Comparison of ENCODE assay signal across 11 cellular contexts in the genomic region with DNA sequence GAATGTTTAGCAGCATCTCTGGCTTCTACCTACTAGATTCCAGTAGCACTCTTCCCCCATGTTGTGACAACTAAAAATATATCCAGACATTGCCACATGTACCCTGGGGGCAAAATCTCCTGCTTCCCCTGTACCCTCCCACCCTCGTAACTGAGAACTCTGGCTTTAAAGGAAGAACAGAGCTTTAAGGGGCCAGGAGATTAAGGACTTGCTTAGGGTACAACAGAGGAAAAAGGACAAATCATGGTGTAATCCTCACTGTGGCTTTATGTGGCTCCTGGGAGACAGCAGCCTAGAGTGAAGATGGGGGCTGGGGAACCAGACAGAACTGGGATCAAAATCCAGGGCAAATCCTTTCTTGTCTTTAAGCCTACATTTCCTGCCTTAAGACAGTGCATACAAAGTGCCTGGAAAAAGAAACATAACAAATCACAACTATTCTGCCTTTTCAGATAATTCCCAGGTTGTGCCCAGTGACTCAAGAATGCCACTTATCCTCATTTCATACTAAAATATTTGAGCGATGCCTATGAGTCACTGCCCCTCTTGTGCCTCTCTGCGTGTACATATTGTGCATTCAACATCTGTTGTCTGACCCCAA.
DNase-seq lines count a peak whose midpoint lies in the region; ATAC-seq and TF ChIP-seq lines count a peak whose summit lies in the region.
"Had no signal": no experiment of that assay in that cellular context is flagged by ENCODE, and none has a peak within 500 bp of the region (broad histone marks: within the 10 kb centered on the region; RNA-seq: fewer than 3 reads in every experiment).

No MANE protein-coding gene starts in this region.

- WGBS in H9 (ENCODE audit: extremely low coverage, insufficient read length, low lambda C conversion rate): no CpG with 5 or more reads among the region's 3 CpGs

- H3K4me2 ChIP-seq in H9 (ENCODE audit: insufficient read depth, insufficient read length, low read length): no peak overlapping the region

- no peaks in the 10 kb centered on the region; the same call in none of the 2 replicates for H3K4me1 ChIP-seq in H9 (ENCODE audit: insufficient read depth, low read length)
- peaks cover 9% of the 10 kb centered on the region for H3K4me1 ChIP-seq in CD8-positive, alpha-beta T cell (ENCODE audit: insufficient read depth, low read length)
- H3K4me1 ChIP-seq: psoas muscle had no signal

- CTCF ChIA-PET in CD8-positive, alpha-beta T cell (lab: Charles Lee): no interaction called here

- H3K36me3 ChIP-seq in CD8-positive, alpha-beta T cell (ENCODE audit: insufficient read depth, low read length): no peaks in the 10 kb centered on the region

- no peak overlapping the region for H2BK120ac ChIP-seq in H9 (ENCODE audit: low read depth, low read length, poor library complexity, severe bottlenecking)

- intact Hi-C loops in CD8-positive, alpha-beta T cell (cut with DNase I, micrococcal nuclease): no loop called here

- no peak overlapping the region for H3K56ac ChIP-seq in H9 (ENCODE audit: insufficient read length, low read depth, low read length)

- no peaks in the 10 kb centered on the region for H3K23me2 ChIP-seq in H9 (ENCODE audit: insufficient read length, low read depth, low read length, poor library complexity, severe bottlenecking)

- no peak for ATAC-seq in HG03521 (IDR thresholded peaks at IDR 0.05; ENCODE audit: unreplicated experiment)
- ATAC-seq in HG02678 (IDR thresholded peaks at IDR 0.05; ENCODE audit: unreplicated experiment): no peak
- ATAC-seq in esophagus mucosa: no peak
- no peak for ATAC-seq in CD8-positive, alpha-beta T cell
- ATAC-seq: psoas muscle had no signal

- no peak overlapping the region for H4K91ac ChIP-seq in H9 (ENCODE audit: insufficient read length, low read depth, low read length)

- H3K9me3 Mint-ChIP-seq in H9: no peaks in the 10 kb centered on the region
- peaks cover 2% of the 10 kb centered on the region for H3K9me3 Mint-ChIP-seq in CD8-positive, alpha-beta T cell
- H3K9me3 Mint-ChIP-seq: central memory CD8-positive, alpha-beta T cell had no signal

- no peak overlapping the region for H2BK15ac ChIP-seq in H9 (ENCODE audit: low read depth, low read length)

- no peak for TF ChIP-seq CTCF in H9 (conservative IDR thresholded peaks at IDR 0.05)
- no peak for TF ChIP-seq CTCF in CD8-positive, alpha-beta T cell (IDR thresholded peaks at IDR 0.05)

- H3K79me1 ChIP-seq in H9 (ENCODE audit: insufficient read depth, low read depth, low read length, poor library complexity, severe bottlenecking): no peaks in the 10 kb centered on the region

- no peak overlapping the region for H2BK12ac ChIP-seq in H9 (ENCODE audit: insufficient read length, low read depth, low read length)

- H3K18ac ChIP-seq in H9 (ENCODE audit: insufficient read length, low read depth, low read length): no peak overlapping the region

- H4K5ac ChIP-seq in H9 (ENCODE audit: insufficient read length, low read depth, low read length): no peak overlapping the region

- no peak overlapping the region for H3K27ac ChIP-seq in H9 (ENCODE audit: insufficient read length, low read depth, low read length)
- H3K27ac ChIP-seq in CD8-positive, alpha-beta T cell (ENCODE audit: low read depth, low read length): no peak overlapping the region
- H3K27ac ChIP-seq: psoas muscle had no signal

- H3K4ac ChIP-seq in H9 (ENCODE audit: low read depth, low read length): no peak overlapping the region

- no peak overlapping the region for H2BK5ac ChIP-seq in H9 (ENCODE audit: insufficient read length, low read length)

- no peak overlapping the region for H3K9ac ChIP-seq in H9 (ENCODE audit: extremely low read depth, insufficient read length, low read length)

- H4K8ac ChIP-seq in H9 (replicated peaks; ENCODE audit: insufficient read length, low read depth, low read length): no peak overlapping the region

- H3T11ph ChIP-seq in H9 (ENCODE audit: low read length): no peak overlapping the region

- no peak overlapping the region for H2AK5ac ChIP-seq in H9 (ENCODE audit: insufficient read length, low read length)

- H3K4me3 ChIP-seq in CD8-positive, alpha-beta T cell (ENCODE audit: low read depth, low read length): no peak overlapping the region
- H3K4me3 ChIP-seq: psoas muscle had no signal

- no peaks in the 10 kb centered on the region; the same call in 1 of the 2 replicates for H3K79me2 ChIP-seq in H9 (ENCODE audit: insufficient read depth, low read length)

- H3K4me3 Mint-ChIP-seq in H9: no peak overlapping the region
- no peak overlapping the region for H3K4me3 Mint-ChIP-seq in CD8-positive, alpha-beta T cell
- H3K4me3 Mint-ChIP-seq: central memory CD8-positive, alpha-beta T cell had no signal

- no peaks in the 10 kb centered on the region for H3K27me3 ChIP-seq in H9 (ENCODE audit: insufficient read depth, low read length)
- no peaks in the 10 kb centered on the region for H3K27me3 ChIP-seq in CD8-positive, alpha-beta T cell (ENCODE audit: insufficient read depth, low read length)

- H4K20me1 ChIP-seq in H9 (ENCODE audit: control insufficient read depth, insufficient read depth, insufficient read length): no peaks in the 10 kb centered on the region

- no peaks in the 10 kb centered on the region for H3K27me3 Mint-ChIP-seq in H9 (ENCODE audit: low read depth)
- peaks cover 9% of the 10 kb centered on the region for H3K27me3 Mint-ChIP-seq in CD8-positive, alpha-beta T cell (ENCODE audit: low read depth)

- peaks cover 44 to 48% of the 10 kb centered on the region in 2 experiments for H3K4me1 Mint-ChIP-seq in H9
- H3K4me1 Mint-ChIP-seq in CD8-positive, alpha-beta T cell (ENCODE audit: low read depth): peaks cover 11% of the 10 kb centered on the region
- H3K4me1 Mint-ChIP-seq: central memory CD8-positive, alpha-beta T cell had no signal

- POLR2A ChIA-PET in CD8-positive, alpha-beta T cell (lab: Charles Lee): no interaction called here

- no peaks in the 10 kb centered on the region for H3K9me3 ChIP-seq in H9 (ENCODE audit: control insufficient read depth, low read depth, low read length)
- H3K9me3 ChIP-seq in CD8-positive, alpha-beta T cell (ENCODE audit: low read length): no peaks in the 10 kb centered on the region
- H3K9me3 ChIP-seq: psoas muscle had no signal

- no peak overlapping the region for H2BK20ac ChIP-seq in H9 (ENCODE audit: low read depth, low read length, poor library complexity, severe bottlenecking)

- H3K27ac Mint-ChIP-seq in H9: peak overlapping the region in 2 of 3 experiments; percentile 78 to 80; a peak in 2 of 7 replicates
- no peak overlapping the region for H3K27ac Mint-ChIP-seq in CD8-positive, alpha-beta T cell

- no peak overlapping the region for H2AFZ ChIP-seq in H9 (ENCODE audit: low read length)

- no peak for DNase-seq in H9
- peak; percentile 89 for DNase-seq in amniotic epithelial cell (ENCODE audit: low read depth)
- DNase-seq in glomerular endothelial cell (ENCODE audit: extremely low read depth, low read depth, low spot score): peak; percentile 60
- DNase-seq in stromal cell of bone marrow (ENCODE audit: low read depth): peak; percentile 33
- no peak for DNase-seq in CD8-positive, alpha-beta T cell
- DNase-seq: NCI-H524 treated with DMSO at 0.1 percent for 48 hours, psoas muscle had no signal

- peaks cover 40 to 47% (median 40%) of the 10 kb centered on the region in 3 experiments; a peak in 6 of 7 replicates for H3K36me3 Mint-ChIP-seq in H9 (ENCODE audit: insufficient read depth in 1 of 3, low read depth in 3 of 3)
- H3K36me3 Mint-ChIP-seq in CD8-positive, alpha-beta T cell: no peaks in the 10 kb centered on the region

- H3K23ac ChIP-seq in H9 (ENCODE audit: insufficient read length, low read depth, low read length): no peak overlapping the region

- H3K14ac ChIP-seq in H9 (ENCODE audit: insufficient read depth, low read length): no peak overlapping the region

Comparison
In these comparisons a context has a peak if more than half of its experiments do, and no peak if none do; other contexts are left out.
1. DNase-seq: peak in amniotic epithelial cell (single experiment), glomerular endothelial cell (single experiment) and stromal cell of bone marrow (single experiment); none in H9 (single experiment) and CD8-positive, alpha-beta T cell (0 of 7).